Comparison of ENCODE assay signal across 8 cellular contexts in the genomic region with DNA sequence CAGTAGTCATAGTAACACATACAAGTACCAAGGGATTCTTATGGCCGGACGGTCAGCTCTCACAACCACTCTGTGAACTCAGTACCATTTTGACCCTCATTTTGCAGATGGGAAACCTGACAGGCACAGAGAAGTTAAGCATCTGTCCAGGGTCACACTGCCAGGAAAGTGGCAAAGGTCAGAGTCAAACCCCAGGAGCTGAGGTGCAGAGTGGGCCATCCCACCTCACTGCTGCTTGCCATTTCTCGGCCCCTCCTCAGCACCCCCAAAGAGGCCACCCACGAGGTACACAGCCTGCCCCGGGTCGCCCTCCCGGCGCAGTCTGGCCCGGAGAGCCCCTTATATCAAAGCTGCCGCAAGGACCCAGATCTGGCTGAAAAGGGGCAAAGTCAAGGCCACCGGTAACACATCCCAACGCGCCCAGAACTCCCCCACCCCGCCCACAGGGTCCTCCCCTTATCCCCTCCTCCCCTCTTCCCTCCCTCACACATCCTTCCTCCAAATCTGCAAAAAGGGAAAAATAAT. TPM values are rescaled to one million over a fixed set of nuclear protein-coding genes. Genes with fewer than 3 reads are reported as not detected.
DNase-seq lines count a peak whose midpoint lies in the region; ATAC-seq and TF ChIP-seq lines count a peak whose summit lies in the region.

No MANE protein-coding gene starts in this region.

- no peak for TF ChIP-seq CTCF in left lung (IDR thresholded peaks at IDR 0.05)
- no peak for TF ChIP-seq CTCF in testis (IDR thresholded peaks at IDR 0.05)

- DNase-seq in activated CD4-positive, alpha-beta T cell treated with anti-CD3 and anti-CD28 coated beads for 36 hours: no peak
- no peak for DNase-seq in activated CD4-positive, alpha-beta T cell treated with anti-CD3 and anti-CD28 coated beads, Interleukin-2, amount 50 U/mL, for 1 hour
- DNase-seq in adipocyte (ENCODE audit: low read depth) (no peak), left lung (no peak), testis (no peak), amniotic stem cell (lab: John Stamatoyannopoulos, UW) (no peak), RPMI8226 (no peak), NCI-H510A (lab: John Stamatoyannopoulos, UW) (no peak)

- no peak for TF ChIP-seq POLR2A in testis (IDR thresholded peaks at IDR 0.05)

- no peaks in the 10 kb centered on the region for H3K9me3 ChIP-seq in adipocyte (ENCODE audit: control insufficient read depth, low read length)
- H3K9me3 ChIP-seq in left lung: no peaks in the 10 kb centered on the region
- H3K9me3 ChIP-seq in testis: no peaks in the 10 kb centered on the region

- peak overlapping the region; percentile 94 to 95 for H3K27ac ChIP-seq in left lung
- peak overlapping the region; percentile 96 to 97 for H3K27ac ChIP-seq in testis

- H3K4me3 Mint-ChIP-seq in activated CD4-positive, alpha-beta T cell treated with anti-CD3 and anti-CD28 coated beads for 36 hours: peak overlapping the region; percentile 90

- H3K27ac Mint-ChIP-seq in activated CD4-positive, alpha-beta T cell treated with anti-CD3 and anti-CD28 coated beads for 36 hours: peak overlapping the region; percentile 51

- peaks cover 17% of the 10 kb centered on the region for H3K4me1 ChIP-seq in adipocyte (ENCODE audit: control insufficient read depth, insufficient read depth, low read length)
- peaks cover 44 to 77% of the 10 kb centered on the region in 2 donors for H3K4me1 ChIP-seq in left lung
- peaks cover 63% of the 10 kb centered on the region for H3K4me1 ChIP-seq in testis

- no peaks in the 10 kb centered on the region for H3K27me3 Mint-ChIP-seq in activated CD4-positive, alpha-beta T cell treated with anti-CD3 and anti-CD28 coated beads for 36 hours

- peaks cover 43% of the 10 kb centered on the region for H3K4me1 Mint-ChIP-seq in activated CD4-positive, alpha-beta T cell treated with anti-CD3 and anti-CD28 coated beads for 36 hours

- H3K36me3 Mint-ChIP-seq in activated CD4-positive, alpha-beta T cell treated with anti-CD3 and anti-CD28 coated beads for 36 hours (ENCODE audit: low read depth): no peaks in the 10 kb centered on the region

- 0 to 1% methylated on average over 6 to 14 of the region's 14 CpGs for WGBS in testis, 2 donors

- POLR2A ChIA-PET in activated CD4-positive, alpha-beta T cell treated with anti-CD3 and anti-CD28 coated beads for 36 hours (lab: Charles Lee): interaction anchor here (0.5 to 1.3 kb wide), 4 partner anchors 20 to 1119 kb away, joined by 3 to 7 read pairs (median 5); no protein-coding TSS in a partner anchor

- H3K9me3 Mint-ChIP-seq in activated CD4-positive, alpha-beta T cell treated with anti-CD3 and anti-CD28 coated beads for 36 hours (ENCODE audit: low read depth): no peaks in the 10 kb centered on the region

- H3K27me3 ChIP-seq in adipocyte (replicated peaks; ENCODE audit: control insufficient read depth, insufficient read depth, low read length): no peaks in the 10 kb centered on the region
- no peaks in the 10 kb centered on the region for H3K27me3 ChIP-seq in left lung
- no peaks in the 10 kb centered on the region for H3K27me3 ChIP-seq in testis

- H3K4me3 ChIP-seq in adipocyte (ENCODE audit: low read length) (peak overlapping the region; percentile 84), left lung (peak overlapping the region; percentile 76 to 94), testis (peak overlapping the region; percentile 90 to 99)

- no peak for ATAC-seq in activated CD4-positive, alpha-beta T cell treated with anti-CD3 and anti-CD28 coated beads for 36 hours
- no peak for ATAC-seq in left lung

- CTCF ChIA-PET in activated CD4-positive, alpha-beta T cell treated with anti-CD3 and anti-CD28 coated beads for 36 hours (lab: Charles Lee): interaction anchor here (0.6 to 1.0 kb wide), 2 partner anchors 15 to 71 kb away, joined by 3 to 4 read pairs; no protein-coding TSS in a partner anchor

- intact Hi-C loops in activated CD4-positive, alpha-beta T cell treated with anti-CD3 and anti-CD28 coated beads for 36 hours (cut with DNase I, micrococcal nuclease): loop anchor here (1.0 to 10.0 kb wide), 13 partner anchors 17 to 851 kb away; partner anchors contain the start of genes ATP6V0A2 (in 1 of the 2), CCDC92 (in 1 of the 2), DHX37 (in 1 of the 2) and SCARB1 (in 1 of the 2)
- intact Hi-C loops in left lung (cut with DNase I) (loop anchor here in 1 of 2 donors (5.0 kb wide), 1 partner anchor 202 kb away; no protein-coding TSS in a partner anchor), testis (cut with DNase I; ENCODE audit: low total_unique reads) (loop anchor here (5.0 to 10.0 kb wide), 4 partner anchors 48 to 202 kb away; no protein-coding TSS in a partner anchor)

- peak overlapping the region; percentile 88 for H3K9ac ChIP-seq in adipocyte (ENCODE audit: low read length)

- H3K36me3 ChIP-seq in adipocyte (ENCODE audit: control insufficient read depth, insufficient read depth, low read length, severe bottlenecking): no peaks in the 10 kb centered on the region
- no peaks in the 10 kb centered on the region for H3K36me3 ChIP-seq in left lung
- no peaks in the 10 kb centered on the region for H3K36me3 ChIP-seq in testis (ENCODE audit: low read depth, missing control alignments)

RNA-seq across cellular contexts. Expression of gene NCOR2, which starts 1.7 kb away (rescaled TPM):
- 100 to 1,000 TPM; 103 to 115 TPM for total RNA-seq in activated CD4-positive, alpha-beta T cell treated with anti-CD3 and anti-CD28 coated beads for 36 hours
- total RNA-seq in left lung: 100 to 1,000 TPM; 289 to 331 TPM
- 100 to 1,000 TPM; 212 TPM for total RNA-seq in testis
- polyA plus RNA-seq in testis (ENCODE audit: insufficient read depth, low read depth, low replicate concordance): 62.6 TPM
